In genomic region chr3:141076026-141076797, GRCh38 we compare ENCODE assay signal across 9 cellular contexts. TPM values are rescaled to one million over a fixed set of nuclear protein-coding genes. Genes with fewer than 3 reads are reported as not detected.
A peak's percentile ranks its signal among the peaks of the same experiment; 100 is the strongest.
DNase-seq lines count a peak whose midpoint lies in the region; ATAC-seq, FAIRE-seq and TF ChIP-seq lines count a peak whose summit lies in the region.
"Had no signal": no experiment of that assay in that cellular context is flagged by ENCODE, and none has a peak within 500 bp of the region (broad histone marks: within the 10 kb centered on the region; RNA-seq: fewer than 3 reads in every experiment).

No MANE protein-coding gene starts in this region.

- ATAC-seq in lower lobe of right lung, result no peak
- ATAC-seq in stimulated activated naive CD8-positive, alpha-beta T cell treated with anti-CD3 and anti-CD28 coated beads, Interleukin-15, amount 100 ng/mL, for 72 hours, result peak; percentile 2
- ATAC-seq in activated naive CD4-positive, alpha-beta T cell treated with anti-CD3 and anti-CD28 coated beads, Interleukin-2, amount 50 U/mL, for 72 hours, result no peak

- peaks cover 92% of the 10 kb centered on the region for H3K4me1 Mint-ChIP-seq in brain
- peaks cover 12% of the 10 kb centered on the region for H3K4me1 Mint-ChIP-seq in stimulated activated naive CD8-positive, alpha-beta T cell treated with anti-CD3 and anti-CD28 coated beads, Interleukin-15, amount 100 ng/mL, for 72 hours

- no peaks in the 10 kb centered on the region for H3K36me3 Mint-ChIP-seq in brain
- H3K36me3 Mint-ChIP-seq in activated naive CD4-positive, alpha-beta T cell treated with anti-CD3 and anti-CD28 coated beads, Interleukin-2, amount 50 U/mL, for 72 hours, result no peaks in the 10 kb centered on the region

- peak overlapping the region; percentile 64 for H3K27ac ChIP-seq in lower lobe of right lung

- no peak overlapping the region for H3K4me3 ChIP-seq in lower lobe of right lung

- peaks cover 27% of the 10 kb centered on the region for H3K4me1 ChIP-seq in lower lobe of right lung

- FAIRE-seq in HTR-8/SVneo (lab: Jason Lieb, UNC), result peak; percentile 20

- no peaks in the 10 kb centered on the region for H3K36me3 ChIP-seq in lower lobe of right lung

- H3K27ac Mint-ChIP-seq in brain, result peak overlapping the region; percentile 88 to 98 (median 94)
- H3K27ac Mint-ChIP-seq in stimulated activated naive CD8-positive, alpha-beta T cell treated with anti-CD3 and anti-CD28 coated beads, Interleukin-15, amount 100 ng/mL, for 72 hours, result no peak overlapping the region
- H3K27ac Mint-ChIP-seq in activated naive CD4-positive, alpha-beta T cell treated with anti-CD3 and anti-CD28 coated beads, Interleukin-2, amount 50 U/mL, for 72 hours, result no peak overlapping the region

- no peaks in the 10 kb centered on the region for H3K27me3 ChIP-seq in lower lobe of right lung (ENCODE audit: low read depth)

- H3K4me3 Mint-ChIP-seq in brain, result peak overlapping the region; percentile 68 to 82 (median 77)
- peak overlapping the region in 1 of 2 donors; percentile 38 for H3K4me3 Mint-ChIP-seq in stimulated activated naive CD8-positive, alpha-beta T cell treated with anti-CD3 and anti-CD28 coated beads, Interleukin-15, amount 100 ng/mL, for 72 hours

- no peaks in the 10 kb centered on the region for H3K9me3 ChIP-seq in lower lobe of right lung
- H3K9me3 ChIP-seq: SK-N-SH had no signal

- no peaks in the 10 kb centered on the region for H3K27me3 Mint-ChIP-seq in brain
- H3K27me3 Mint-ChIP-seq in stimulated activated naive CD8-positive, alpha-beta T cell treated with anti-CD3 and anti-CD28 coated beads, Interleukin-15, amount 100 ng/mL, for 72 hours, result peaks cover 12% of the 10 kb centered on the region

- no peak for TF ChIP-seq CTCF in brain (conservative IDR thresholded peaks at IDR 0.05)
- TF ChIP-seq CTCF in lower lobe of right lung (IDR thresholded peaks at IDR 0.05), result no peak

- DNase-seq in HTR-8/SVneo (ENCODE audit: insufficient read length, low spot score) (no peak), lower lobe of right lung (no peak), T1000 (lab: John Stamatoyannopoulos, UW) (no peak)
- no peak for DNase-seq in stimulated activated naive CD8-positive, alpha-beta T cell treated with anti-CD3 and anti-CD28 coated beads, Interleukin-15, amount 100 ng/mL, for 72 hours
- no peak for DNase-seq in activated naive CD4-positive, alpha-beta T cell treated with anti-CD3 and anti-CD28 coated beads, Interleukin-2, amount 50 U/mL, for 72 hours (ENCODE audit: low spot score in 2 of 2)
- no peak for DNase-seq in effector CD4-positive, alpha-beta T cell
- DNase-seq: SK-N-SH had no signal

- no peaks in the 10 kb centered on the region for H3K9me3 Mint-ChIP-seq in brain
- no peaks in the 10 kb centered on the region for H3K9me3 Mint-ChIP-seq in stimulated activated naive CD8-positive, alpha-beta T cell treated with anti-CD3 and anti-CD28 coated beads, Interleukin-15, amount 100 ng/mL, for 72 hours
- no peaks in the 10 kb centered on the region for H3K9me3 Mint-ChIP-seq in activated naive CD4-positive, alpha-beta T cell treated with anti-CD3 and anti-CD28 coated beads, Interleukin-2, amount 50 U/mL, for 72 hours

- intact Hi-C loops in lower lobe of right lung (cut with DNase I), result no loop called here

RNA-seq across cellular contexts. Expression of gene SPSB4, which starts 25.1 kb away (rescaled TPM):
- 5.4 TPM for polyA plus RNA-seq in brain (ENCODE audit: insufficient read depth, low read depth, low replicate concordance)
- total RNA-seq in lower lobe of right lung, result 0.80 TPM
- total RNA-seq in activated naive CD4-positive, alpha-beta T cell treated with anti-CD3 and anti-CD28 coated beads, Interleukin-2, amount 50 U/mL, for 72 hours, result not detected
- total RNA-seq: dermis blood vessel endothelial cell had no signal

Comparison
In these comparisons a context has a peak if more than half of its experiments do, and no peak if none do; other contexts are left out.
1. H3K27ac Mint-ChIP-seq: peak in brain (5 of 5); none in stimulated activated naive CD8-positive, alpha-beta T cell treated with anti-CD3 and anti-CD28 coated beads, Interleukin-15, amount 100 ng/mL, for 72 hours (0 of 2) and activated naive CD4-positive, alpha-beta T cell treated with anti-CD3 and anti-CD28 coated beads, Interleukin-2, amount 50 U/mL, for 72 hours (0 of 2).